ENCODE assay signal across 21 cellular contexts in genomic region chr6:130467595-130467994, GRCh38.
"Had no signal": no experiment of that assay in that cellular context is flagged by ENCODE, and none has a peak within 500 bp of the region (broad histone marks: within the 10 kb centered on the region; RNA-seq: fewer than 3 reads in every experiment).

No MANE protein-coding gene starts in this region.

- H3K27me3 ChIP-seq: Peyer's patch, SJCRH30 had no signal

- DNase-seq: activated CD4-positive, alpha-beta T cell treated with anti-CD3 and anti-CD28 coated beads for 48 hours; activated CD4-positive, alpha-beta T cell treated with anti-CD3 and anti-CD28 coated beads, Interleukin-2, amount 50 U/mL, for 48 hours; activated CD4-positive, CD25-positive, alpha-beta regulatory T cell treated with anti-CD3 and anti-CD28 coated beads, Interleukin-2, amount 50 U/mL, for 72 hours; activated CD8-positive, alpha-beta memory T cell treated with anti-CD3 and anti-CD28 coated beads, Interleukin-2, amount 50 U/mL, for 48 hours; activated effector memory CD4-positive, alpha-beta T cell treated with Interleukin-2 at 50 U/mL for 16 hours; activated naive CD4-positive, alpha-beta T cell treated with Interleukin-2 at 50 U/mL for 16 hours; activated T-cell treated with anti-CD3 and anti-CD28 coated beads, Interleukin-2, amount 50 U/mL, for 1 hour; KG1; NCI-H1092; NCI-H1417 treated with DMSO at 0.1 percent for 48 hours; NCI-H1694; NCI-H2029; NCI-H446; NCI-H524; Peyer's patch; Right ventricle myocardium superior had no signal

- H3K9me3 ChIP-seq: Peyer's patch, SJCRH30 had no signal

- H3K4me1 ChIP-seq: Peyer's patch, SJCRH30 had no signal

- H3K4me3 Mint-ChIP-seq: IgD-negative memory B cell; T-helper 1 cell treated with Interleukin-12 subunit alpha and Interleukin-12 subunit beta and Interleukin-4 antibody, amounts not matched to agents 30 μg/mL and 1 μg/mL, for 36 hours had no signal

- H3K4me1 Mint-ChIP-seq: IgD-negative memory B cell had no signal

- H3K27ac Mint-ChIP-seq: activated naive CD4-positive, alpha-beta T cell treated with anti-CD3 and anti-CD28 coated beads, Interleukin-2, amount 50 U/mL, for 72 hours; IgD-negative memory B cell; T-helper 1 cell treated with Interleukin-12 subunit alpha and Interleukin-12 subunit beta and Interleukin-4 antibody, amounts not matched to agents 30 μg/mL and 1 μg/mL, for 36 hours had no signal

- H3K4me3 ChIP-seq: Peyer's patch, SJCRH30 had no signal

- H3K36me3 ChIP-seq: Peyer's patch, SJCRH30 had no signal

- H3K27ac ChIP-seq: Peyer's patch, RWPE1, SJCRH30 had no signal
